ENCODE assay signal across 8 cellular contexts in the genomic region with DNA sequence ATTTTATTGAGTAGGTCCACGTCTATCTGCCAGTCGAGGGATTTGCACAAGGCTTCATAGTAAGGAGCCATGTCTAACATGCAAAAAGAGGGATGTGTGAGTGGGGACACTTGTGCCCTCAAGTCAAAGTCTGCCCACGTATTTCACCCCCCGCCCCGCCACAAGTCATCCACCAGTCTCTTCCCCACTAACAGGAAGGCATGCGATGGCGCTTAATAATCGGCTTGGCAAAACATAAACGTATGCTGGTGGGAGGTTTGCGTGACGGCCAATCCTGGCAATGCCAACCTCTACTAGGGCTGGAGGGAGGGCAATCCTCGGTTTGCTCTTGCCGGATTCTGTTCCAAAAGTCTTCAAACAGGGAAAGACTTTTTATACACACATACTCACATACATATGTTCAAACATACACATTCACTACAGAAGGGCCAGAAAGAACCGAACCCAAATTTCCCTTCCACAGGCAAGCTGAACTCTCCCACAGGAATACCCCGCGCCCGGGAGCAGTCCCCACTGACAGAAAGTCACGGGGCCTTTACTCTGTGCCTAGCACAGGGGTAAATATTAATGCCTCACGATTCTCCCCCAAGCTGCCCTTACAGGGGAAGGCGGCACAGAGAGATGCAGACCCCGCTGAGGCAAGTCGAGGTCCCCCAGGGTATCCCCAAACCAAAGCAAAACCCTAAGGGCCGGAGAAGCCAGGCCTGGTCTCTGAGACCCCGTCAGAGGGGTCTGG. TPM values are rescaled to one million over a fixed set of nuclear protein-coding genes. Genes with fewer than 3 reads are reported as not detected.
A peak's percentile ranks its signal among the peaks of the same experiment; 100 is the strongest.
DNase-seq lines count a peak whose midpoint lies in the region; ATAC-seq and TF ChIP-seq lines count a peak whose summit lies in the region.

No MANE protein-coding gene starts in this region.

- H4K20me1 ChIP-seq in OCI-LY3 (ENCODE audit: insufficient read depth, low read length) = peaks cover 4% of the 10 kb centered on the region; the same call in 1 of the 2 replicates

- H3K36me3 ChIP-seq in OCI-LY3 (replicated peaks; ENCODE audit: low read depth, low read length) (peaks cover 34% of the 10 kb centered on the region), left lung (peaks cover 0 to 43% of the 10 kb centered on the region in 2 donors), stomach smooth muscle (ENCODE audit: control insufficient read depth in 2 of 2, insufficient read depth in 2 of 2, low read length in 2 of 2) (peaks cover 11 to 13% of the 10 kb centered on the region in 2 donors)

- H3K4me3 Mint-ChIP-seq in brain = peak overlapping the region; percentile 89 to 97 (median 94)

- H3K27me3 Mint-ChIP-seq in brain = no peaks in the 10 kb centered on the region

- H3K4me1 ChIP-seq in OCI-LY3 (ENCODE audit: low read length) (peaks cover 16% of the 10 kb centered on the region), left lung (peaks cover 6 to 30% of the 10 kb centered on the region in 2 donors), stomach smooth muscle (ENCODE audit: control insufficient read depth, insufficient read depth, low read length) (peaks cover 13% of the 10 kb centered on the region)

- peaks cover 40% of the 10 kb centered on the region for H3K36me3 Mint-ChIP-seq in brain

- peak overlapping the region; percentile 85 for H3K9ac ChIP-seq in OCI-LY3 (ENCODE audit: low read length)
- H3K9ac ChIP-seq in stomach smooth muscle (ENCODE audit: low read length in 2 of 2) = peak overlapping the region; percentile 96

- H3K4me2 ChIP-seq in OCI-LY3 (ENCODE audit: low read length) = peak overlapping the region; percentile 94

- H3K27ac ChIP-seq in OCI-LY3 (ENCODE audit: low read length) = peak overlapping the region; percentile 32
- peak overlapping the region; percentile 70 to 92 for H3K27ac ChIP-seq in left lung
- H3K27ac ChIP-seq in stomach smooth muscle (ENCODE audit: low read length) = peak overlapping the region; percentile 75

- DNase-seq in NCI-H82 (lab: John Stamatoyannopoulos, UW) (peak; percentile 20), NCI-H82 treated with DMSO at 0.1 percent for 48 hours (lab: John Stamatoyannopoulos, UW; ENCODE audit: unreplicated experiment) (no peak), left lung (no peak), 8988T (no peak)

- H3K4me1 Mint-ChIP-seq in brain = peaks cover 47% of the 10 kb centered on the region

- no peaks in the 10 kb centered on the region for H3K9me3 Mint-ChIP-seq in brain

- intact Hi-C loops in left lung (cut with DNase I) = no loop called here

- H3K9me3 ChIP-seq in OCI-LY3 (ENCODE audit: insufficient read depth, low read length) (no peaks in the 10 kb centered on the region), left lung (no peaks in the 10 kb centered on the region), stomach smooth muscle (ENCODE audit: control insufficient read depth in 2 of 2, low read length in 2 of 2) (no peaks in the 10 kb centered on the region)

- peak overlapping the region; percentile 93 for H3K4me3 ChIP-seq in OCI-LY3 (ENCODE audit: low read length)
- H3K4me3 ChIP-seq in left lung = peak overlapping the region; percentile 80 to 91
- H3K4me3 ChIP-seq in stomach smooth muscle (ENCODE audit: low read length in 2 of 2) = peak overlapping the region; percentile 79 to 98

- H3K27ac Mint-ChIP-seq in brain = peak overlapping the region; percentile 34 to 93 (median 88)

- TF ChIP-seq CTCF in OCI-LY3 (IDR thresholded peaks at IDR 0.05; ENCODE audit: low read depth, low read length) (no peak), brain (conservative IDR thresholded peaks at IDR 0.05) (no peak), left lung (IDR thresholded peaks at IDR 0.05) (no peak)

- peaks cover 32% of the 10 kb centered on the region for H3K79me2 ChIP-seq in OCI-LY3 (ENCODE audit: low read length)

- H3K27me3 ChIP-seq in OCI-LY3 (ENCODE audit: low read depth, low read length) (peaks cover 14% of the 10 kb centered on the region; the same call in 1 of the 2 replicates), left lung (no peaks in the 10 kb centered on the region), stomach smooth muscle (ENCODE audit: control insufficient read depth in 1 of 2, insufficient read depth in 2 of 2, low read length in 2 of 2) (no peaks in the 10 kb centered on the region)

- H2AFZ ChIP-seq in OCI-LY3 (ENCODE audit: low read depth, low read length) = peak overlapping the region; percentile 83

- ATAC-seq in left lung (no peak), GM19455 (IDR thresholded peaks at IDR 0.05; ENCODE audit: unreplicated experiment) (no peak)

RNA-seq across cellular contexts. Expression of a gene that starts 0.7 kb away (rescaled TPM):
- 39.4 TPM for polyA plus RNA-seq in brain (ENCODE audit: insufficient read depth, low read depth, low replicate concordance)
- 10 to 100 TPM; 48.8 to 70.9 TPM for total RNA-seq in left lung
